Comparison of ENCODE assay signal across 12 cellular contexts in the genomic region with DNA sequence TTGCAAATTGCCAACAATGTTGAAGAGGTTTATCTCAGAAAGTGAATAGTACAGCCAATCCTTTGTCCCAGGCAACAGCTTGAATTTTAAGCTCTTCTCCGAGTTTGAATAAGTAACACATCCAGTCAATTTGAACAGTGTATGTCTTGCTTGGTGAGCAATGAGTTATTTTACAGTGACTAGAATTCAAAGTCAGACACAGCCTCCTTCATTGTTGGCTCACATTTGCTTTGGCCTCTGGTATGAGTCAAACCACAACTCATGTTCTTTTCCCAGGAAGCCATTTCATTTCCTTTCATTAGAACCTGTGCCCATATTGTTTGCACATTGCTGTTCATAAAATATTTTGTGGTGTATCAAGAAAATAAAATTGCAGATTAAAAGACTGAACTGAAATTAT.
A peak's percentile ranks its signal among the peaks of the same experiment; 100 is the strongest.
DNase-seq lines count a peak whose midpoint lies in the region; ATAC-seq and TF ChIP-seq lines count a peak whose summit lies in the region.
"Had no signal": no experiment of that assay in that cellular context is flagged by ENCODE, and none has a peak within 500 bp of the region (broad histone marks: within the 10 kb centered on the region; RNA-seq: fewer than 3 reads in every experiment).

No MANE protein-coding gene starts in this region.

- no peak overlapping the region for H3K4me3 ChIP-seq in AG10803 (ENCODE audit: low read length)
- H3K4me3 ChIP-seq: esophagus muscularis mucosa, tibial artery had no signal

- peak; percentile 39 for DNase-seq in AG10803 (ENCODE audit: low read depth)
- peak; percentile 64 for DNase-seq in NCI-H226
- peak; percentile 83 for DNase-seq in dermis blood vessel endothelial cell
- peak; percentile 91 for DNase-seq in kidney tubule cell (ENCODE audit: low spot score)
- DNase-seq in HT-29 (ENCODE audit: low spot score) = no peak
- no peak for DNase-seq in NCI-H1048 (lab: John Stamatoyannopoulos, UW)
- DNase-seq in SIG-M5 (lab: John Stamatoyannopoulos, UW) = no peak
- DNase-seq: tibial artery, WERI-Rb-1 had no signal

- no peak for TF ChIP-seq CTCF in AG10803 (conservative IDR thresholded peaks at IDR 0.05; ENCODE audit: low read length)

- ATAC-seq in HG02798 (IDR thresholded peaks at IDR 0.05; ENCODE audit: poor library complexity, unreplicated experiment) = no peak
- ATAC-seq: activated naive CD4-positive, alpha-beta T cell treated with anti-CD3 and anti-CD28 coated beads, Interleukin-2, amount 50 U/mL, for 72 hours had no signal

Comparison
In these comparisons a context has a peak if more than half of its experiments do, and no peak if none do; other contexts are left out.
1. DNase-seq: peak in AG10803 (single experiment), NCI-H226 (single experiment), dermis blood vessel endothelial cell (single experiment) and kidney tubule cell (single experiment); none in HT-29 (single experiment), NCI-H1048 (single experiment) and SIG-M5 (single experiment).